Comparison of ENCODE assay signal across 12 cellular contexts in genomic region chr13:94303644-94304174, GRCh38.
"Had no signal": no experiment of that assay in that cellular context is flagged by ENCODE, and none has a peak within 500 bp of the region (broad histone marks: within the 10 kb centered on the region; RNA-seq: fewer than 3 reads in every experiment).

No MANE protein-coding gene starts in this region.

- H3K36me3 ChIP-seq: left lung, neural progenitor cell, ovary, uterus had no signal

- H3K27ac ChIP-seq: left lung, neural progenitor cell, ovary, testis, uterus had no signal

- H3K4me2 ChIP-seq: neural progenitor cell had no signal

- DNase-seq: activated CD4-positive, alpha-beta memory T cell treated with anti-CD3 and anti-CD28 coated beads, Interleukin-2, amount 10 ng/mL, durations not matched to agents 7 days and 5 days; activated CD8-positive, alpha-beta memory T cell treated with anti-CD3 and anti-CD28 coated beads, Interleukin-2, amount 50 U/mL, for 4 hours; activated naive CD8-positive, alpha-beta T cell treated with anti-CD3 and anti-CD28 coated beads, Interleukin-2, amount 10 ng/mL, durations not matched to agents 7 days and 5 days; anterior cingulate cortex; left lung; ovary; stimulated activated CD4-positive, alpha-beta T cell treated with anti-CD3 and anti-CD28 coated beads, Interleukin-4, amount 100 ng/mL, for 4 hours; stimulated activated naive CD8-positive, alpha-beta T cell treated with anti-CD3 and anti-CD28 coated beads, Interleukin-15, amount 100 ng/mL, for 72 hours; T-helper 9 cell; testis; uterus had no signal

- H3K9ac ChIP-seq: neural progenitor cell had no signal

- H3K27me3 ChIP-seq: left lung, neural progenitor cell, ovary, testis, uterus had no signal

- H3K4me3 ChIP-seq: left lung, neural progenitor cell, ovary, uterus had no signal

- ATAC-seq: left lung; stimulated activated naive CD8-positive, alpha-beta T cell treated with anti-CD3 and anti-CD28 coated beads, Interleukin-15, amount 100 ng/mL, for 72 hours had no signal

- H3K9me3 ChIP-seq: left lung, ovary, testis, uterus had no signal

- H3K4me1 ChIP-seq: left lung, testis, uterus had no signal

- H2AFZ ChIP-seq: neural progenitor cell had no signal
